1 cellular context compared by ENCODE assay signal in genomic region chr19:54102421-54103169, GRCh38.
TF ChIP-seq lines count a peak whose summit lies in the region.

Gene NDUFA3, plus strand, starts transcription at chr19:54102855. Its CDS starts 24 bp downstream, at chr19:54102879.

TF ChIP-seq in HepG2, 621 proteins besides CTCF, POLR2A, EP300 and RAD21 (continued from another document and continues in another):
- peak; percentile 75 for TF ChIP-seq CREB1 (IDR thresholded peaks at IDR 0.05)
- TF ChIP-seq CREB1 (CRISPR knock-in tag; IDR thresholded peaks at IDR 0.05), result peak; percentile 89
- no peak for TF ChIP-seq TEF (CRISPR knock-in tag; IDR thresholded peaks at IDR 0.05)
- peak; percentile 97 for TF ChIP-seq GATAD1 (CRISPR knock-in tag; IDR thresholded peaks at IDR 0.05)
- no peak for TF ChIP-seq HES4 (CRISPR knock-in tag; IDR thresholded peaks at IDR 0.05; ENCODE audit: borderline replicate concordance)
- TF ChIP-seq KLF11 (CRISPR knock-in tag; IDR thresholded peaks at IDR 0.05), result no peak
- peak; percentile 34; the same call in 1 of the 2 replicates for TF ChIP-seq ZNF614 (CRISPR knock-in tag; IDR thresholded peaks at IDR 0.05; ENCODE audit: borderline replicate concordance)
- peak; percentile 92 for TF ChIP-seq SIN3B (IDR thresholded peaks at IDR 0.05; ENCODE audit: low read length)
- no peak for TF ChIP-seq LCORL (IDR thresholded peaks at IDR 0.05)
- peak; percentile 75; the same call in 1 of the 2 replicates for TF ChIP-seq LCORL (CRISPR knock-in tag; IDR thresholded peaks at IDR 0.05)
- no peak for TF ChIP-seq ZNF615 (CRISPR knock-in tag; IDR thresholded peaks at IDR 0.05; ENCODE audit: borderline replicate concordance)
- no peak for TF ChIP-seq PAX8 (CRISPR knock-in tag; IDR thresholded peaks at IDR 0.05; ENCODE audit: borderline replicate concordance)
- no peak; the same call in 1 of the 2 replicates for TF ChIP-seq THAP8 (CRISPR knock-in tag; IDR thresholded peaks at IDR 0.05; ENCODE audit: borderline replicate concordance)
- TF ChIP-seq IRF9 (CRISPR knock-in tag; IDR thresholded peaks at IDR 0.05; ENCODE audit: borderline replicate concordance), result no peak
- no peak for TF ChIP-seq ARID2 (CRISPR knock-in tag; IDR thresholded peaks at IDR 0.05; ENCODE audit: borderline replicate concordance)
- peak; percentile 59; the same call in 1 of the 2 replicates for TF ChIP-seq ZNF598 (CRISPR knock-in tag; IDR thresholded peaks at IDR 0.05; ENCODE audit: borderline replicate concordance)
- TF ChIP-seq MYNN (CRISPR knock-in tag; IDR thresholded peaks at IDR 0.05; ENCODE audit: low read depth), result no peak; the same call in 1 of the 2 replicates
- no peak for TF ChIP-seq SMC3 (IDR thresholded peaks at IDR 0.05; ENCODE audit: low read length)
- TF ChIP-seq FOXO4 (CRISPR knock-in tag; conservative IDR thresholded peaks at IDR 0.05), result no peak
- no peak; the same call in 1 of the 2 replicates for TF ChIP-seq MTF1 (CRISPR knock-in tag; IDR thresholded peaks at IDR 0.05)
- TF ChIP-seq MTA1 (CRISPR knock-in tag; IDR thresholded peaks at IDR 0.05; ENCODE audit: borderline replicate concordance), result peak; percentile 48; the same call in 1 of the 2 replicates
- TF ChIP-seq DNMT1 (CRISPR knock-in tag; IDR thresholded peaks at IDR 0.05), result no peak; the same call in 1 of the 2 replicates
- 0 out of 2 replicates have a peak, but pooled peaks have one; percentile 62 for TF ChIP-seq MAF1 (CRISPR knock-in tag; IDR thresholded peaks at IDR 0.05; ENCODE audit: borderline replicate concordance)
- TF ChIP-seq DMTF1 (CRISPR knock-in tag; IDR thresholded peaks at IDR 0.05), result no peak
- no peak for TF ChIP-seq RFXAP (CRISPR knock-in tag; IDR thresholded peaks at IDR 0.05; ENCODE audit: borderline replicate concordance)
- TF ChIP-seq DPF2 (CRISPR knock-in tag; IDR thresholded peaks at IDR 0.05; ENCODE audit: borderline replicate concordance, low read depth), result no peak
- no peak for TF ChIP-seq ZNF142 (CRISPR knock-in tag; IDR thresholded peaks at IDR 0.05)
- 0 out of 2 replicates have a peak, but pooled peaks have one; percentile 69 for TF ChIP-seq ZNF230 (CRISPR knock-in tag; IDR thresholded peaks at IDR 0.05)
- peak; percentile 47; the same call in 1 of the 2 replicates for TF ChIP-seq ZNF770 (CRISPR knock-in tag; IDR thresholded peaks at IDR 0.05)
- peak; percentile 85 for TF ChIP-seq MXD4 (CRISPR knock-in tag; IDR thresholded peaks at IDR 0.05)
- 0 out of 2 replicates have a peak, but pooled peaks have one; percentile 36 for TF ChIP-seq YEATS4 (CRISPR knock-in tag; IDR thresholded peaks at IDR 0.05; ENCODE audit: borderline replicate concordance)
- no peak for TF ChIP-seq ZNF484 (CRISPR knock-in tag; IDR thresholded peaks at IDR 0.05; ENCODE audit: borderline replicate concordance, low read depth)
- no peak; the same call in 1 of the 2 replicates for TF ChIP-seq ZNF343 (CRISPR knock-in tag; IDR thresholded peaks at IDR 0.05)
- TF ChIP-seq ATF4 (CRISPR knock-in tag; IDR thresholded peaks at IDR 0.05), result peak in 1 of 2 experiments; percentile 51; a peak in 1 of 4 replicates
- TF ChIP-seq CAMTA2 (CRISPR knock-in tag; IDR thresholded peaks at IDR 0.05; ENCODE audit: borderline replicate concordance), result peak; percentile 66; the same call in 1 of the 2 replicates
- no peak for TF ChIP-seq NCOA1 (CRISPR knock-in tag; IDR thresholded peaks at IDR 0.05)
- TF ChIP-seq ZNF354B (CRISPR knock-in tag; IDR thresholded peaks at IDR 0.05), result no peak
- TF ChIP-seq ZFP62 (CRISPR knock-in tag; IDR thresholded peaks at IDR 0.05), result 0 out of 2 replicates have a peak, but pooled peaks have one; percentile 65
- TF ChIP-seq ZNF274 (CRISPR knock-in tag; IDR thresholded peaks at IDR 0.05), result no peak; the same call in none of the 2 replicates
- TF ChIP-seq BRCA1 (CRISPR knock-in tag; IDR thresholded peaks at IDR 0.05), result peak; percentile 58; the same call in 1 of the 2 replicates
- TF ChIP-seq PRPF4 (IDR thresholded peaks at IDR 0.05; ENCODE audit: low read depth, low read length, poor library complexity, severe bottlenecking), result no peak
- TF ChIP-seq ZNF513 (CRISPR knock-in tag; conservative IDR thresholded peaks at IDR 0.05), result no peak; the same call in 1 of the 2 replicates
